31 cellular contexts compared by ENCODE assay signal in genomic region chr2:76341439-76341838, GRCh38.
"Had no signal": no experiment of that assay in that cellular context is flagged by ENCODE, and none has a peak within 500 bp of the region (broad histone marks: within the 10 kb centered on the region; RNA-seq: fewer than 3 reads in every experiment).

No MANE protein-coding gene starts in this region.

- H3K9me3 ChIP-seq: ascending aorta had no signal

- ATAC-seq: activated CD4-positive, alpha-beta T cell treated with anti-CD3 and anti-CD28 coated beads for 36 hours; activated CD4-positive, CD25-positive, alpha-beta regulatory T cell treated with anti-CD3 and anti-CD28 coated beads, Interleukin-2, amount 50 U/mL, for 24 hours; activated CD8-positive, alpha-beta memory T cell treated with anti-CD3 and anti-CD28 coated beads, Interleukin-2, amount 10 ng/mL, durations not matched to agents 7 days and 5 days; activated CD8-positive, alpha-beta T cell treated with anti-CD3 and anti-CD28 coated beads, Interleukin-2, amount 10 ng/mL, durations not matched to agents 7 days and 5 days; activated naive CD8-positive, alpha-beta T cell treated with anti-CD3 and anti-CD28 coated beads, Interleukin-2, amount 50 U/mL, for 24 hours; WTC11 had no signal

- H3K4me1 ChIP-seq: ascending aorta had no signal

- DNase-seq: activated CD4-positive, alpha-beta memory T cell treated with anti-CD3 and anti-CD28 coated beads, Interleukin-2, amount 10 ng/mL, durations not matched to agents 7 days and 5 days; activated CD4-positive, alpha-beta T cell treated with anti-CD3 and anti-CD28 coated beads for 1 hour; activated CD4-positive, alpha-beta T cell treated with anti-CD3 and anti-CD28 coated beads for 36 hours; activated CD4-positive, alpha-beta T cell treated with anti-CD3 and anti-CD28 coated beads for 48 hours; activated CD4-positive, alpha-beta T cell treated with anti-CD3 and anti-CD28 coated beads, Interleukin-2, amount 10 ng/mL, durations not matched to agents 7 days and 5 days; activated CD4-positive, alpha-beta T cell treated with anti-CD3 and anti-CD28 coated beads, Interleukin-2, amount 50 U/mL, for 48 hours; activated CD4-positive, CD25-positive, alpha-beta regulatory T cell; activated CD8-positive, alpha-beta memory T cell treated with anti-CD3 and anti-CD28 coated beads for 24 hours; activated CD8-positive, alpha-beta memory T cell treated with anti-CD3 and anti-CD28 coated beads, Interleukin-2, amount 10 ng/mL, durations not matched to agents 7 days and 5 days; activated CD8-positive, alpha-beta memory T cell treated with anti-CD3 and anti-CD28 coated beads, Interleukin-2, amount 50 U/mL, for 48 hours; activated CD8-positive, alpha-beta T cell treated with anti-CD3 and anti-CD28 coated beads, Interleukin-2, amount 10 ng/mL, durations not matched to agents 7 days and 5 days; activated effector memory CD4-positive, alpha-beta T cell treated with Interleukin-2 at 50 U/mL for 16 hours; activated gamma-delta T cell; activated naive CD4-positive, alpha-beta T cell treated with anti-CD3 and anti-CD28 coated beads, Interleukin-2, amount 10 ng/mL, durations not matched to agents 7 days and 5 days; activated naive CD4-positive, alpha-beta T cell treated with Interleukin-2 at 50 U/mL for 16 hours; activated naive CD8-positive, alpha-beta T cell treated with anti-CD3 and anti-CD28 coated beads, Interleukin-2, amount 10 ng/mL, durations not matched to agents 7 days and 5 days; activated naive CD8-positive, alpha-beta T cell treated with anti-CD3 and anti-CD28 coated beads, Interleukin-2, amount 50 U/mL, for 24 hours; activated T-cell treated with anti-CD3 and anti-CD28 coated beads, Interleukin-2, amount 50 U/mL, for 24 hours; activated T-cell treated with anti-CD3 and anti-CD28 coated beads, Interleukin-2, amount 50 U/mL, for 48 hours; amygdala; anterior cingulate cortex; caudate nucleus; cerebellar nuclear complex; T-helper 2 cell; T-helper 9 cell; WERI-Rb-1 had no signal

- H3K4me3 ChIP-seq: ascending aorta, cardiac muscle cell had no signal

- H3K27me3 ChIP-seq: ascending aorta, cardiac muscle cell had no signal

- H3K36me3 ChIP-seq: ascending aorta, cardiac muscle cell, WERI-Rb-1 had no signal

- FAIRE-seq: bronchial epithelial cell had no signal

- H3K27ac ChIP-seq: ascending aorta, cardiac muscle cell, WERI-Rb-1 had no signal
